ENCODE assay signal across 7 cellular contexts in the genomic region with DNA sequence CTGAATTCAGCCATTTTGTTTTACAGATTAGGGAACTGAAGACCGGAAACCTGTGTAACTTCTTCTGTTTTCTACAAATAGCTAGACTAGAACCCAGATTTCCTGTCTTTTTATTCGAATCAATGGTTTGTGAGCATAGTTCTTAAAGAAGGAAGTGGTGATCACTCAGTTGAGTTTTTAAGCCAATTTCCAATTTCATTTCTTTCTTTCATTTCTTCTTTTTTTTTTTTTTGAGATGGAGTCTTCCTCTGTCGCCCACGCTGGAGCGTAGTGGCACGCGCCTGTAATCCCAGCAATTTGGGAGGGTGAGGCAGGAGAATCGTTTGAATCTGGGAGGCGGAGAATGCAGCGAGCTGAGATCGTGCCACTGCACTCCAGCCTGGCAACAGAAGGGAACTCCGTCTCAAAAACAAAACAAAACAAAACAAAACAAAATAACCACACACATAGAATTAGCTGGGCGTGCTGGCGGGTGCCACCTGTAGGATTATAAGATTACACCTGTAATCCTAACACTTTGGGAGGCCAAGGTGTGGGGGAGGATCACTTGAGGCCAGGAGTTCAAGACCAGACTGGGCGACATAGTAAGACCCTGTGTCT. TPM values are rescaled to one million over a fixed set of nuclear protein-coding genes. Genes with fewer than 3 reads are reported as not detected.
DNase-seq lines count a peak whose midpoint lies in the region; ATAC-seq and TF ChIP-seq lines count a peak whose summit lies in the region.

No MANE protein-coding gene starts in this region.

- peak overlapping the region; percentile 18 for H3K27ac ChIP-seq in KOPT-K1 (ENCODE audit: low read depth, low read length, poor library complexity, severe bottlenecking)
- no peak overlapping the region for H3K27ac ChIP-seq in foreskin keratinocyte

- peak; percentile 47 for DNase-seq in activated T-helper 1 cell treated with anti-CD3 and anti-CD28 coated beads, Interleukin-12 subunit alpha, Interleukin-12 subunit beta, Interleukin-2, Interleukin-4 antibody, amounts not matched to agents 30 ng/mL and 10 ng/mL and 1 ng/mL, durations not matched to agents 14 hours and 24 hours and 36 hours (ENCODE audit: low spot score)
- DNase-seq in stimulated activated effector memory CD8-positive, alpha-beta T cell treated with anti-CD3 and anti-CD28 coated beads, Interleukin-12 subunit alpha, Interleukin-12 subunit beta, amount 100 ng/mL, for 72 hours (ENCODE audit: low spot score in 2 of 2), result peak in 1 of 2 donors; percentile 65
- DNase-seq in H7, result no peak
- no peak for DNase-seq in foreskin keratinocyte

- peak; percentile 39 for ATAC-seq in GM19452 (IDR thresholded peaks at IDR 0.05; ENCODE audit: unreplicated experiment)
- peak; percentile 11 for ATAC-seq in stimulated activated effector memory CD8-positive, alpha-beta T cell treated with anti-CD3 and anti-CD28 coated beads, Interleukin-12 subunit alpha, Interleukin-12 subunit beta, amount 100 ng/mL, for 72 hours
- no peak for ATAC-seq in GM18868 (IDR thresholded peaks at IDR 0.05; ENCODE audit: unreplicated experiment)
- ATAC-seq in foreskin keratinocyte, result no peak

- H3K27me3 ChIP-seq in H7 (ENCODE audit: control insufficient read depth, insufficient read depth, low read length) (no peaks in the 10 kb centered on the region), foreskin keratinocyte (no peaks in the 10 kb centered on the region)

- H3K27me3 Mint-ChIP-seq in activated T-helper 1 cell treated with anti-CD3 and anti-CD28 coated beads, Interleukin-12 subunit alpha, Interleukin-12 subunit beta, Interleukin-2, Interleukin-4 antibody, amounts not matched to agents 30 ng/mL and 10 ng/mL and 1 ng/mL, durations not matched to agents 14 hours and 24 hours and 36 hours (ENCODE audit: insufficient read depth), result no peaks in the 10 kb centered on the region

- no peaks in the 10 kb centered on the region for H3K9me3 Mint-ChIP-seq in activated T-helper 1 cell treated with anti-CD3 and anti-CD28 coated beads, Interleukin-12 subunit alpha, Interleukin-12 subunit beta, Interleukin-2, Interleukin-4 antibody, amounts not matched to agents 30 ng/mL and 10 ng/mL and 1 ng/mL, durations not matched to agents 14 hours and 24 hours and 36 hours
- H3K9me3 Mint-ChIP-seq in stimulated activated effector memory CD8-positive, alpha-beta T cell treated with anti-CD3 and anti-CD28 coated beads, Interleukin-12 subunit alpha, Interleukin-12 subunit beta, amount 100 ng/mL, for 72 hours, result no peaks in the 10 kb centered on the region

- H3K9me3 ChIP-seq in KOPT-K1 (ENCODE audit: insufficient read depth, low read length, poor library complexity, severe bottlenecking), result no peaks in the 10 kb centered on the region

- H3K4me3 ChIP-seq in H7 (ENCODE audit: insufficient read depth, low read depth, low read length), result no peak overlapping the region

- H3K36me3 ChIP-seq in KOPT-K1 (ENCODE audit: insufficient read depth, low read length) (peaks cover 5% of the 10 kb centered on the region), H7 (replicated peaks; ENCODE audit: control insufficient read depth, insufficient read depth, low read length) (peaks cover 3% of the 10 kb centered on the region; the same call in 1 of the 2 replicates)

- no peak for TF ChIP-seq CTCF in foreskin keratinocyte (conservative IDR thresholded peaks at IDR 0.05)

- intact Hi-C loops in activated T-helper 1 cell treated with anti-CD3 and anti-CD28 coated beads, Interleukin-12 subunit alpha, Interleukin-12 subunit beta, Interleukin-2, Interleukin-4 antibody, amounts not matched to agents 30 ng/mL and 10 ng/mL and 1 ng/mL, durations not matched to agents 14 hours and 24 hours and 36 hours (cut with micrococcal nuclease), result loop anchor here (10.0 kb wide), 4 partner anchors 612 to 888 kb away; partner anchors contain the start of genes ATP2B4 and RBBP5

- H3K4me1 ChIP-seq in foreskin keratinocyte, result no peaks in the 10 kb centered on the region

- peaks cover 28% of the 10 kb centered on the region for H3K4me1 Mint-ChIP-seq in activated T-helper 1 cell treated with anti-CD3 and anti-CD28 coated beads, Interleukin-12 subunit alpha, Interleukin-12 subunit beta, Interleukin-2, Interleukin-4 antibody, amounts not matched to agents 30 ng/mL and 10 ng/mL and 1 ng/mL, durations not matched to agents 14 hours and 24 hours and 36 hours (ENCODE audit: low read depth)
- peaks cover 14% of the 10 kb centered on the region for H3K4me1 Mint-ChIP-seq in stimulated activated effector memory CD8-positive, alpha-beta T cell treated with anti-CD3 and anti-CD28 coated beads, Interleukin-12 subunit alpha, Interleukin-12 subunit beta, amount 100 ng/mL, for 72 hours

- peaks cover 4% of the 10 kb centered on the region for H3K36me3 Mint-ChIP-seq in activated T-helper 1 cell treated with anti-CD3 and anti-CD28 coated beads, Interleukin-12 subunit alpha, Interleukin-12 subunit beta, Interleukin-2, Interleukin-4 antibody, amounts not matched to agents 30 ng/mL and 10 ng/mL and 1 ng/mL, durations not matched to agents 14 hours and 24 hours and 36 hours (ENCODE audit: low read depth)
- peaks cover 5% of the 10 kb centered on the region for H3K36me3 Mint-ChIP-seq in stimulated activated effector memory CD8-positive, alpha-beta T cell treated with anti-CD3 and anti-CD28 coated beads, Interleukin-12 subunit alpha, Interleukin-12 subunit beta, amount 100 ng/mL, for 72 hours

- H3K27ac Mint-ChIP-seq in activated T-helper 1 cell treated with anti-CD3 and anti-CD28 coated beads, Interleukin-12 subunit alpha, Interleukin-12 subunit beta, Interleukin-2, Interleukin-4 antibody, amounts not matched to agents 30 ng/mL and 10 ng/mL and 1 ng/mL, durations not matched to agents 14 hours and 24 hours and 36 hours, result peak overlapping the region; percentile 98
- H3K27ac Mint-ChIP-seq in stimulated activated effector memory CD8-positive, alpha-beta T cell treated with anti-CD3 and anti-CD28 coated beads, Interleukin-12 subunit alpha, Interleukin-12 subunit beta, amount 100 ng/mL, for 72 hours, result peak overlapping the region; percentile 100

- peak overlapping the region; percentile 81 for H3K4me3 Mint-ChIP-seq in activated T-helper 1 cell treated with anti-CD3 and anti-CD28 coated beads, Interleukin-12 subunit alpha, Interleukin-12 subunit beta, Interleukin-2, Interleukin-4 antibody, amounts not matched to agents 30 ng/mL and 10 ng/mL and 1 ng/mL, durations not matched to agents 14 hours and 24 hours and 36 hours
- peak overlapping the region; percentile 91 for H3K4me3 Mint-ChIP-seq in stimulated activated effector memory CD8-positive, alpha-beta T cell treated with anti-CD3 and anti-CD28 coated beads, Interleukin-12 subunit alpha, Interleukin-12 subunit beta, amount 100 ng/mL, for 72 hours

RNA-seq across cellular contexts. Expression of gene MDM4, which starts 3.0 kb away (rescaled TPM):
- total RNA-seq in activated T-helper 1 cell treated with anti-CD3 and anti-CD28 coated beads, Interleukin-12 subunit alpha, Interleukin-12 subunit beta, Interleukin-2, Interleukin-4 antibody, amounts not matched to agents 30 ng/mL and 10 ng/mL and 1 ng/mL, durations not matched to agents 14 hours and 24 hours and 36 hours, result 75.5 and 80.3 TPM in 2 replicates
- total RNA-seq in H7 (2014; rRNA removed; shearing (Covaris generic)), result 15.9 and 17.6 TPM in 2 replicates
- 14.7 and 15.2 TPM in 2 replicates for total RNA-seq in foreskin keratinocyte
- polyA plus RNA-seq in foreskin keratinocyte, result 3.1 and 3.6 TPM in 2 replicates

RNA-seq across cellular contexts. Expression of gene PIK3C2B, which starts 18.6 kb away (rescaled TPM):
- 21.8 and 24.1 TPM in 2 replicates for total RNA-seq in activated T-helper 1 cell treated with anti-CD3 and anti-CD28 coated beads, Interleukin-12 subunit alpha, Interleukin-12 subunit beta, Interleukin-2, Interleukin-4 antibody, amounts not matched to agents 30 ng/mL and 10 ng/mL and 1 ng/mL, durations not matched to agents 14 hours and 24 hours and 36 hours
- 14.7 and 18.1 TPM in 2 replicates for total RNA-seq in H7 (2014; rRNA removed; shearing (Covaris generic))
- 3.0 and 3.6 TPM in 2 replicates for total RNA-seq in foreskin keratinocyte
- polyA plus RNA-seq in foreskin keratinocyte, result 0.58 and 0.69 TPM in 2 replicates

Comparison
In these comparisons a context has a peak if more than half of its experiments do, and no peak if none do; other contexts are left out.
1. ATAC-seq: peak in GM19452 (single experiment) and stimulated activated effector memory CD8-positive, alpha-beta T cell treated with anti-CD3 and anti-CD28 coated beads, Interleukin-12 subunit alpha, Interleukin-12 subunit beta, amount 100 ng/mL, for 72 hours (single experiment); none in GM18868 (single experiment) and foreskin keratinocyte (single experiment).